8 cellular contexts compared by ENCODE assay signal in genomic region chr3:196317702-196318467, GRCh38. TPM values are rescaled to one million over a fixed set of nuclear protein-coding genes. Genes with fewer than 3 reads are reported as not detected.
DNase-seq lines count a peak whose midpoint lies in the region; TF ChIP-seq lines count a peak whose summit lies in the region.

Gene DYNLT2B, minus strand, starts transcription at chr3:196318240. Its CDS starts 88 bp downstream, at chr3:196318152.

- no peaks in the 10 kb centered on the region for H3K27me3 Mint-ChIP-seq in neural crest cell (ENCODE audit: low read depth)

- H3K36me3 ChIP-seq in stomach = no peaks in the 10 kb centered on the region

- intact Hi-C loops in stomach (cut with DNase I; ENCODE audit: low total_unique reads) = no loop called here

- DNase-seq in EL (peak; percentile 93), GOT3 (lab: John Stamatoyannopoulos, UW) (peak; percentile 84), LoVo (ENCODE audit: low spot score) (peak; percentile 95), fibroblast of the conjunctiva (ENCODE audit: low read depth) (peak; percentile 81), neural crest cell (ENCODE audit: low read depth, low spot score) (peak; percentile 75), stomach (peak; percentile 90)
- DNase-seq in activated effector memory CD4-positive, alpha-beta T cell treated with Interleukin-2 at 50 U/mL for 16 hours = peak; percentile 83

- H3K9me3 ChIP-seq in stomach = no peaks in the 10 kb centered on the region

- no peaks in the 10 kb centered on the region for H3K9me3 Mint-ChIP-seq in neural crest cell

- TF ChIP-seq POLR2A in Raji (IDR thresholded peaks at IDR 0.05; ENCODE audit: insufficient read depth, low read depth, low read length) (peak; percentile 74), stomach (IDR thresholded peaks at IDR 0.05) (peak in 1 of 4 donors; percentile 66)

- peak within 1 kb of the TSS; percentile 98 for H3K4me3 Mint-ChIP-seq in neural crest cell

- no peaks in the 10 kb centered on the region for H3K27me3 ChIP-seq in stomach

- peak within 1 kb of the TSS; percentile 67 to 94 (median 84) for H3K4me3 ChIP-seq in stomach

- H3K4me1 ChIP-seq in stomach = peaks cover 0 to 15% (median 8%) of the 10 kb centered on the region in 4 donors

- H3K27ac ChIP-seq in stomach = peak within 1 kb of the TSS; percentile 89 to 92 (median 92)

- H3K27ac Mint-ChIP-seq in neural crest cell (ENCODE audit: unreplicated experiment) = peak within 1 kb of the TSS; percentile 99

- TF ChIP-seq CTCF in neural crest cell (conservative IDR thresholded peaks at IDR 0.05) (no peak), stomach (IDR thresholded peaks at IDR 0.05) (no peak)

- TF ChIP-seq EP300 in stomach (IDR thresholded peaks at IDR 0.05) = no peak

- H3K36me3 Mint-ChIP-seq in neural crest cell (ENCODE audit: low read depth) = peaks cover 7% of the 10 kb centered on the region

- WGBS in stomach, 5 donors = 0 to 1% (median 0%) methylated on average over 23 to 90 of the region's 90 CpGs

- peaks cover 5% of the 10 kb centered on the region for H3K4me1 Mint-ChIP-seq in neural crest cell

RNA-seq across cellular contexts. Expression of gene DYNLT2B, which starts in this region (rescaled TPM):
- 42.9 and 44.1 TPM in 2 replicates for total RNA-seq in neural crest cell
- total RNA-seq in stomach = 1 to 10 TPM in 1 of 5 donors, not detected in 4; 3.3 TPM
- polyA plus RNA-seq in stomach = 10 to 100 TPM in 2 of 3 donors, 1 to 10 TPM in 1; 9.5 to 23.0 (median 16.0) TPM

Comparison
In these comparisons a context has a peak if more than half of its experiments do, and no peak if none do; other contexts are left out.
1. Peak in every context shown above with its lines: DNase-seq, H3K4me3 ChIP-seq and H3K27ac ChIP-seq.
2. RNA of gene DYNLT2B (total RNA-seq): 42.9 to 44.1 TPM in neural crest cell; 3.3 TPM in stomach; every median in the first group is over 10 times any median in the second.